ENCODE assay signal across 17 cellular contexts in the genomic region with DNA sequence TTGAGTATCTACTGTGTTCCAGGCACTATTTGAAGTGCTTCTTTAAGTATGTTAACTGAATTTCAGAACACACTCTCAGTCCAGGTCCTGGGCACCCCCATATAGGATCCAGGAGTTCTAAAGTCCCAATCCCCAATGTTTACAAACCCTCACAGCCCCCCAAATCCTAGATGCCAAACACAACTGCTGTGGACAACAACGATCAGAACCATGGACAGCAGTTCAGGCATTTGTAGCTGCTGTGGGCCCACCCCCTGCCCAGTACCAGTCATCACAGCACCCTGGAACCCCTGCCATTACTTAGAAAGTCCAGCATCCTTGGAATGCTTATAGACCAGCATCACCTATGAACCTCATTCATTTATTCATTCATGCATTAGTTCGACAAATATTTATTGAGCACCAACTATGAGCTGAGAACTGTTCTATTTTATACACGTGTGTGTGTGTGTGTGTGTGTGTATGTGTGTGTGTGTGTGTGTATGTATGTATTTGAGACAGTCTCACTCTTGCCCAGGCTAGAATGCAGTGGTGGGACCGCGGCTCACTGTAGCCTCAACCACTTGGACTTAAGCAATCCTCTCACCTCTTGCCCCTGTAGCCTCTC. TPM values are rescaled to one million over a fixed set of nuclear protein-coding genes. Genes with fewer than 3 reads are reported as not detected.
DNase-seq lines count a peak whose midpoint lies in the region; ATAC-seq and TF ChIP-seq lines count a peak whose summit lies in the region.
"Had no signal": no experiment of that assay in that cellular context is flagged by ENCODE, and none has a peak within 500 bp of the region (broad histone marks: within the 10 kb centered on the region; RNA-seq: fewer than 3 reads in every experiment).

No MANE protein-coding gene starts in this region.

- TF ChIP-seq RAD21 in SK-N-SH (IDR thresholded peaks at IDR 0.05; ENCODE audit: low read length), result no peak

- H3K27ac ChIP-seq in SK-N-SH (ENCODE audit: low read depth in 2 of 2, low read length in 1 of 2), result no peak overlapping the region
- H3K27ac ChIP-seq: BLaER1, upper lobe of left lung had no signal

- no peaks in the 10 kb centered on the region for H3K9me3 ChIP-seq in SK-N-SH
- H3K9me3 ChIP-seq: BLaER1, upper lobe of left lung had no signal

- H3K9ac ChIP-seq in SK-N-SH, result no peak overlapping the region
- H3K9ac ChIP-seq: BLaER1 had no signal

- H3K4me3 ChIP-seq in H7 (ENCODE audit: insufficient read depth, low read depth, low read length) (no peak overlapping the region), SK-N-SH (ENCODE audit: low read depth in 2 of 2, low read length in 1 of 2) (no peak overlapping the region)
- H3K4me3 ChIP-seq: BLaER1, upper lobe of left lung had no signal

- no peaks in the 10 kb centered on the region for H4K20me1 ChIP-seq in SK-N-SH (ENCODE audit: insufficient read depth)

- no peaks in the 10 kb centered on the region for H3K79me2 ChIP-seq in SK-N-SH (ENCODE audit: insufficient read depth)

- POLR2A ChIA-PET in SK-N-SH (lab: Yijun Ruan, JAX), result no interaction called here

- no peaks in the 10 kb centered on the region for H3K4me1 ChIP-seq in SK-N-SH (ENCODE audit: control insufficient read depth in 1 of 2, insufficient read depth in 2 of 2, low read depth in 1 of 2, low read length in 1 of 2)
- H3K4me1 ChIP-seq: BLaER1, upper lobe of left lung had no signal

- H3K36me3 ChIP-seq in H7 (replicated peaks; ENCODE audit: control insufficient read depth, insufficient read depth, low read length), result no peaks in the 10 kb centered on the region
- no peaks in the 10 kb centered on the region for H3K36me3 ChIP-seq in SK-N-SH (replicated peaks in 1 of 2; ENCODE audit: control insufficient read depth in 1 of 2, insufficient read depth in 2 of 2, low read length in 1 of 2)
- H3K36me3 ChIP-seq: BLaER1, upper lobe of left lung had no signal

- ATAC-seq in activated CD4-positive, CD25-positive, alpha-beta regulatory T cell treated with anti-CD3 and anti-CD28 coated beads, Interleukin-2, amount 50 U/mL, for 24 hours, result no peak
- no peak for ATAC-seq in HG02981 (IDR thresholded peaks at IDR 0.05; ENCODE audit: unreplicated experiment)
- ATAC-seq in GM21381 (IDR thresholded peaks at IDR 0.05; ENCODE audit: unreplicated experiment), result no peak

- no peak overlapping the region for H3K4me2 ChIP-seq in SK-N-SH
- H3K4me2 ChIP-seq: BLaER1 had no signal

- DNase-seq in AG08395 (ENCODE audit: low spot score) (peak; percentile 40), H7 (peak; percentile 86), SK-N-SH (no peak), germinal center (ENCODE audit: low spot score) (peak; percentile 32), amniotic stem cell (lab: John Stamatoyannopoulos, UW) (no peak)
- DNase-seq: activated CD4-positive, alpha-beta T cell treated with anti-CD3 and anti-CD28 coated beads, Interleukin-2, amount 50 U/mL, for 48 hours; activated naive CD8-positive, alpha-beta T cell treated with anti-CD3 and anti-CD28 coated beads for 36 hours; effector CD8-positive, alpha-beta T cell; HFFc6; hippocampal formation; NCI-H446 treated with DMSO at 0.1 percent for 48 hours; upper lobe of left lung had no signal

- H3K27me3 ChIP-seq in H7 (ENCODE audit: control insufficient read depth, insufficient read depth, low read length) (no peaks in the 10 kb centered on the region; the same call in 1 of the 2 replicates), SK-N-SH (ENCODE audit: insufficient read depth) (no peaks in the 10 kb centered on the region)
- H3K27me3 ChIP-seq: upper lobe of left lung had no signal

- no peaks in the 10 kb centered on the region for H3F3A ChIP-seq in SK-N-SH (replicated peaks; ENCODE audit: insufficient read depth)

- 54% methylated on average over 5 of the region's 5 CpGs for WGBS in SK-N-SH (ENCODE audit: low lambda C conversion rate)

- CTCF ChIA-PET in SK-N-SH (lab: Yijun Ruan, JAX), result interaction anchor here (0.6 to 0.8 kb wide), 2 partner anchors 18 to 20 kb away, joined by 3 read pairs; no protein-coding TSS in a partner anchor

- H2AFZ ChIP-seq in SK-N-SH (ENCODE audit: low read depth), result no peak overlapping the region

- no peaks in the 10 kb centered on the region for H3K9me2 ChIP-seq in SK-N-SH

- no peak for TF ChIP-seq CTCF in SK-N-SH (IDR thresholded peaks at IDR 0.05)

- no peak for TF ChIP-seq EP300 in SK-N-SH (IDR thresholded peaks at IDR 0.05; ENCODE audit: borderline replicate concordance in 1 of 2, low read depth in 1 of 2, low read length in 1 of 2)

TF ChIP-seq in SK-N-SH, 30 proteins besides CTCF, POLR2A, EP300 and RAD21:
- no peak for TF ChIP-seq JUND (IDR thresholded peaks at IDR 0.05)
- TF ChIP-seq SIN3A (IDR thresholded peaks at IDR 0.05; ENCODE audit: borderline replicate concordance, low read depth, low read length), result no peak
- TF ChIP-seq, protein P1, sequence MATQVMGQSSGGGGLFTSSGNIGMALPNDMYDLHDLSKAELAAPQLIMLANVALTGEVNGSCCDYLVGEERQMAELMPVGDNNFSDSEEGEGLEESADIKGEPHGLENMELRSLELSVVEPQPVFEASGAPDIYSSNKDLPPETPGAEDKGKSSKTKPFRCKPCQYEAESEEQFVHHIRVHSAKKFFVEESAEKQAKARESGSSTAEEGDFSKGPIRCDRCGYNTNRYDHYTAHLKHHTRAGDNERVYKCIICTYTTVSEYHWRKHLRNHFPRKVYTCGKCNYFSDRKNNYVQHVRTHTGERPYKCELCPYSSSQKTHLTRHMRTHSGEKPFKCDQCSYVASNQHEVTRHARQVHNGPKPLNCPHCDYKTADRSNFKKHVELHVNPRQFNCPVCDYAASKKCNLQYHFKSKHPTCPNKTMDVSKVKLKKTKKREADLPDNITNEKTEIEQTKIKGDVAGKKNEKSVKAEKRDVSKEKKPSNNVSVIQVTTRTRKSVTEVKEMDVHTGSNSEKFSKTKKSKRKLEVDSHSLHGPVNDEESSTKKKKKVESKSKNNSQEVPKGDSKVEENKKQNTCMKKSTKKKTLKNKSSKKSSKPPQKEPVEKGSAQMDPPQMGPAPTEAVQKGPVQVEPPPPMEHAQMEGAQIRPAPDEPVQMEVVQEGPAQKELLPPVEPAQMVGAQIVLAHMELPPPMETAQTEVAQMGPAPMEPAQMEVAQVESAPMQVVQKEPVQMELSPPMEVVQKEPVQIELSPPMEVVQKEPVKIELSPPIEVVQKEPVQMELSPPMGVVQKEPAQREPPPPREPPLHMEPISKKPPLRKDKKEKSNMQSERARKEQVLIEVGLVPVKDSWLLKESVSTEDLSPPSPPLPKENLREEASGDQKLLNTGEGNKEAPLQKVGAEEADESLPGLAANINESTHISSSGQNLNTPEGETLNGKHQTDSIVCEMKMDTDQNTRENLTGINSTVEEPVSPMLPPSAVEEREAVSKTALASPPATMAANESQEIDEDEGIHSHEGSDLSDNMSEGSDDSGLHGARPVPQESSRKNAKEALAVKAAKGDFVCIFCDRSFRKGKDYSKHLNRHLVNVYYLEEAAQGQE (IDR thresholded peaks at IDR 0.05; ENCODE audit: low read depth, low read length), result peak; percentile 98
- TF ChIP-seq FOSL2 (IDR thresholded peaks at IDR 0.05; ENCODE audit: borderline replicate concordance, low read depth), result no peak
- no peak for TF ChIP-seq GATA2 (CRISPR knock-in tag; IDR thresholded peaks at IDR 0.05)
- TF ChIP-seq, protein P2, sequence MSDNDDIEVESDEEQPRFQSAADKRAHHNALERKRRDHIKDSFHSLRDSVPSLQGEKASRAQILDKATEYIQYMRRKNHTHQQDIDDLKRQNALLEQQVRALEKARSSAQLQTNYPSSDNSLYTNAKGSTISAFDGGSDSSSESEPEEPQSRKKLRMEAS (IDR thresholded peaks at IDR 0.05; ENCODE audit: low read depth), result no peak
- no peak for TF ChIP-seq NRF1 (IDR thresholded peaks at IDR 0.05; ENCODE audit: low read depth, low read length)
- TF ChIP-seq YY1 (IDR thresholded peaks at IDR 0.05; ENCODE audit: low read depth), result no peak
- TF ChIP-seq ELF1 (IDR thresholded peaks at IDR 0.05), result no peak

RNA-seq across cellular contexts. Expression of a gene that starts 19.3 kb away (rescaled TPM):
- 32.9 and 41.9 TPM in 2 replicates for total RNA-seq in H7 (2014; rRNA removed; shearing (Covaris generic))
- polyA plus RNA-seq in SK-N-SH (2012; rRNA removed), result 22.5 and 25.3 TPM in 2 replicates
- 15.7 and 21.8 TPM in 2 replicates for polyA plus RNA-seq in SK-N-SH (2012; cell fraction: cytosol; rRNA removed)
- 15.6 and 26.4 TPM in 2 replicates for polyA plus RNA-seq in SK-N-SH (2012; cell fraction: nucleus; rRNA removed)

RNA-seq across cellular contexts. Expression of a gene that starts 32.9 kb away (rescaled TPM):
- 14.4 and 27.0 TPM in 2 replicates for total RNA-seq in H7 (2014; rRNA removed; shearing (Covaris generic))
- polyA plus RNA-seq in SK-N-SH (2012; rRNA removed), result 0.48 and 0.58 TPM in 2 replicates
- polyA plus RNA-seq in SK-N-SH (2012; cell fraction: cytosol; rRNA removed), result 0.04 and 0.05 TPM in 2 replicates
- polyA plus RNA-seq in SK-N-SH (2012; cell fraction: nucleus; rRNA removed), result 5.1 and 5.3 TPM in 2 replicates
- total RNA-seq: SK-MEL-5 had no signal

RNA-seq across cellular contexts. Expression of a gene that starts 38.3 kb away (rescaled TPM):
- total RNA-seq in H7 (2014; rRNA removed; shearing (Covaris generic)), result 21.9 and 25.5 TPM in 2 replicates
- 29.9 and 30.7 TPM in 2 replicates for polyA plus RNA-seq in SK-N-SH (2012; rRNA removed)
- polyA plus RNA-seq in SK-N-SH (2012; cell fraction: cytosol; rRNA removed), result 19.8 and 21.2 TPM in 2 replicates
- 133 and 254 TPM in 2 replicates for polyA plus RNA-seq in SK-N-SH (2012; cell fraction: nucleus; rRNA removed)

RNA-seq across cellular contexts. Expression of a gene that starts 39.5 kb away (rescaled TPM):
- total RNA-seq in H7 (2014; rRNA removed; shearing (Covaris generic)), result 9.9 and 13.4 TPM in 2 replicates
- 2.1 and 5.4 TPM in 2 replicates for polyA plus RNA-seq in SK-N-SH (2012; rRNA removed)
- 3.3 and 6.5 TPM in 2 replicates for polyA plus RNA-seq in SK-N-SH (2012; cell fraction: cytosol; rRNA removed)
- 4.3 and 6.0 TPM in 2 replicates for polyA plus RNA-seq in SK-N-SH (2012; cell fraction: nucleus; rRNA removed)

RNA-seq across cellular contexts. Expression of a gene that starts 57.0 kb away (rescaled TPM):
- 1.5 and 8.0 TPM in 2 replicates for total RNA-seq in H7 (2014; rRNA removed; shearing (Covaris generic))
- 7.1 and 13.1 TPM in 2 replicates for polyA plus RNA-seq in SK-N-SH (2012; rRNA removed)
- polyA plus RNA-seq in SK-N-SH (2012; cell fraction: cytosol; rRNA removed), result 7.3 and 9.1 TPM in 2 replicates
- 17.5 and 22.4 TPM in 2 replicates for polyA plus RNA-seq in SK-N-SH (2012; cell fraction: nucleus; rRNA removed)

Comparison
In these comparisons a context has a peak if more than half of its experiments do, and no peak if none do; other contexts are left out.
1. DNase-seq: peak in AG08395 (single experiment), H7 (single experiment) and germinal center (single experiment); none in SK-N-SH (single experiment) and amniotic stem cell (single experiment).